ENCODE assay signal across 8 cellular contexts in the genomic region with DNA sequence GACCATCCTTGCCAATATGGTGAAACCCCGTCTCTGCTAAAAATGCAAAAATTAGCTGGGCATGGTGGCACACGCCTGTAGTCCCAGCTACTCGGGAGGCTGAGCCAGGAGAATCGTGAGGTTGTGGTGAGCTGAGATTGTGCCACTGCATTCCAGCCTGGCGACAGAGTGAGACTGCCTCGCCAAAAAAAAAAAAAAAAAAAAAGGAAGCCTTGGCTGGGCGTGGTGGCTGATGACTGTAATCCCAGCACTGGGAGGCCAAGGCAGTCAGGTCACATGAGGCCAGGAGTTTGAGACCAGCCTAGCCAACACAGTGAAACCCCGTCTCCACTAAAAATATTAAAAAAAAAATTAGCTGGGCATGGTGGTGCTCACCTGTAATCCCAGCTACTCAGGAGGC. TPM values are rescaled to one million over a fixed set of nuclear protein-coding genes. Genes with fewer than 3 reads are reported as not detected.
DNase-seq lines count a peak whose midpoint lies in the region; ATAC-seq, FAIRE-seq and TF ChIP-seq lines count a peak whose summit lies in the region.
"Not testable (repeated sequence)": the region's sequence is repeated elsewhere in the genome, so short reads cannot be mapped to it uniquely, and the experiment has no call there.

No MANE protein-coding gene starts in this region.

- POLR2A ChIA-PET in A549 (lab: Yijun Ruan, JAX), result not testable (repeated sequence)
- POLR2A ChIA-PET in SK-N-SH (lab: Yijun Ruan, JAX), result interaction anchor here (0.7 kb wide), 1 partner anchor 42 kb away, joined by 5 read pairs; no protein-coding TSS in a partner anchor

- FAIRE-seq in A549 (lab: Jason Lieb, UNC), result not testable (repeated sequence)

- in situ Hi-C loops in mammary epithelial cell (cut with MboI; ENCODE audit: low sequenced_read_pairs in 2 of 2), result not testable (repeated sequence)

- not testable (repeated sequence) for H3K4me2 ChIP-seq in A549; SK-N-SH; mammary epithelial cell (ENCODE audit: insufficient read depth, low read depth, low read length)

- TF ChIP-seq RAD21 in A549 (conservative IDR thresholded peaks at IDR 0.05 in 1 of 2, IDR thresholded peaks at IDR 0.05 in 1 of 2); SK-N-SH (IDR thresholded peaks at IDR 0.05; ENCODE audit: low read length): not testable (repeated sequence)

- H3K79me2 ChIP-seq in SK-N-SH (ENCODE audit: insufficient read depth) (peaks cover 100% of the 10 kb centered on the region), mammary epithelial cell (ENCODE audit: insufficient read depth, low read length) (peaks cover 100% of the 10 kb centered on the region)

- not testable (repeated sequence) for H2AFZ ChIP-seq in SK-N-SH (ENCODE audit: low read depth); mammary epithelial cell (ENCODE audit: low read depth, low read length)

- CTCF ChIA-PET in A549 (lab: Yijun Ruan, JAX) (interaction anchor here (0.7 to 1.3 kb wide), 5 partner anchors 13 to 244 kb away, joined by 3 to 5 read pairs (median 5); no protein-coding TSS in a partner anchor), SK-N-SH (lab: Yijun Ruan, JAX) (interaction anchor here (1.0 kb wide), 1 partner anchor 23 kb away, joined by 4 read pairs; no protein-coding TSS in a partner anchor)
- CTCF ChIA-PET in mammary epithelial cell (lab: Charles Lee; ENCODE audit: low non-redundant PET), result not testable (repeated sequence)

- H3K9ac ChIP-seq in SK-N-SH; mammary epithelial cell (ENCODE audit: insufficient read depth, low read length): not testable (repeated sequence)

- TF ChIP-seq EP300 in A549 (IDR thresholded peaks at IDR 0.05); SK-N-SH (IDR thresholded peaks at IDR 0.05; ENCODE audit: borderline replicate concordance in 1 of 2, low read depth in 1 of 2, low read length in 1 of 2): not testable (repeated sequence)

- H3K9me2 ChIP-seq in SK-N-SH, result not testable (repeated sequence)

- peaks cover 11% of the 10 kb centered on the region; the same call in 2 of the 3 replicates for H3K4me1 ChIP-seq in A549
- H3K4me1 ChIP-seq in SK-N-SH (ENCODE audit: control insufficient read depth in 1 of 2, insufficient read depth in 2 of 2, low read depth in 1 of 2, low read length in 1 of 2); mammary epithelial cell (ENCODE audit: insufficient read depth, low read length); right cardiac atrium (ENCODE audit: control insufficient read depth, insufficient read depth, low read length): not testable (repeated sequence)
- peaks cover 24 to 28% of the 10 kb centered on the region in 2 experiments for H3K4me1 ChIP-seq in neutrophil (ENCODE audit: control insufficient read depth in 1 of 2, insufficient read depth in 1 of 2, low read depth in 1 of 2, low read length in 1 of 2)

- H3K9me3 ChIP-seq in A549; SK-N-SH; mammary epithelial cell (replicated peaks; ENCODE audit: insufficient read depth, low read length); right cardiac atrium (ENCODE audit: control insufficient read depth, low read length); neutrophil: not testable (repeated sequence)

- H4K20me1 ChIP-seq in SK-N-SH (ENCODE audit: insufficient read depth), result peaks cover 100% of the 10 kb centered on the region
- H4K20me1 ChIP-seq in mammary epithelial cell (ENCODE audit: insufficient read depth, low read length), result not testable (repeated sequence)

- not testable (repeated sequence) for TF ChIP-seq POLR2A in A549 (IDR thresholded peaks at IDR 0.05; ENCODE audit: low read length)

- dilution Hi-C loops in mammary epithelial cell (cut with HindIII; ENCODE audit: low sequenced_read_pairs), result not testable (repeated sequence)

- peak; percentile 50 to 70; a peak in 4 of 6 replicates for ATAC-seq in A549
- peak; percentile 40 to 57 for ATAC-seq in right cardiac atrium

- peaks cover 0 to 22% of the 10 kb centered on the region in 2 experiments for H3K36me3 ChIP-seq in SK-N-SH (replicated peaks in 1 of 2; ENCODE audit: control insufficient read depth in 1 of 2, insufficient read depth in 2 of 2, low read length in 1 of 2)
- not testable (repeated sequence) for H3K36me3 ChIP-seq in mammary epithelial cell (ENCODE audit: insufficient read depth, low read length); neutrophil

- not testable (repeated sequence) for TF ChIP-seq CTCF in A549 (IDR thresholded peaks at IDR 0.05); SK-N-SH (IDR thresholded peaks at IDR 0.05); mammary epithelial cell (conservative IDR thresholded peaks at IDR 0.05 in 1 of 2, IDR thresholded peaks at IDR 0.05 in 1 of 2; ENCODE audit: extremely low read depth in 1 of 2, insufficient read depth in 1 of 2, low read depth in 1 of 2, low read length in 2 of 2); neutrophil (IDR thresholded peaks at IDR 0.05)

- intact Hi-C loops in mammary epithelial cell (cut with micrococcal nuclease); right cardiac atrium (cut with DNase I): not testable (repeated sequence)

- DNase-seq in A549 (ENCODE audit: low read depth in 1 of 2, low spot score in 1 of 2) (peak in 1 of 2 experiments; percentile 45), ELR (ENCODE audit: low read depth) (peak; percentile 58), LHCN-M2 (ENCODE audit: low read depth) (peak; percentile 41), mammary epithelial cell (peak; percentile 48), fibroblast of peridontal ligament (ENCODE audit: extremely low read depth) (peak; percentile 56), right cardiac atrium (peak in 2 of 3 donors; percentile 34 to 65)
- DNase-seq in SK-N-SH, result not testable (repeated sequence)

- not testable (repeated sequence) for H3K27ac ChIP-seq in A549; SK-N-SH (ENCODE audit: low read depth in 2 of 2, low read length in 1 of 2); mammary epithelial cell (ENCODE audit: insufficient read depth, low read depth, low read length); right cardiac atrium (ENCODE audit: low read length)
- H3K27ac ChIP-seq in neutrophil, result peak overlapping the region; percentile 39

- not testable (repeated sequence) for H3K27me3 ChIP-seq in SK-N-SH (ENCODE audit: insufficient read depth); mammary epithelial cell (ENCODE audit: insufficient read depth, low read length); right cardiac atrium (ENCODE audit: control insufficient read depth, insufficient read depth); neutrophil

- H3F3A ChIP-seq in SK-N-SH (replicated peaks; ENCODE audit: insufficient read depth), result not testable (repeated sequence)

- BruUV-seq in mammary epithelial cell (replicated peaks; lab: Mats Ljungman, UMichigan), result not testable (repeated sequence)

- H3K4me3 ChIP-seq in A549; SK-N-SH (ENCODE audit: low read depth in 2 of 2, low read length in 1 of 2); mammary epithelial cell (replicated peaks in 1 of 3; ENCODE audit: insufficient read depth in 1 of 3, low read depth in 2 of 3, low read length in 3 of 3); right cardiac atrium (ENCODE audit: low read length); neutrophil (ENCODE audit: low read depth in 1 of 2, low read length in 1 of 2): not testable (repeated sequence)

- 63% methylated on average over 8 of the region's 8 CpGs for WGBS in A549 (ENCODE audit: missing lambda C conversion rate)
- 63% methylated on average over 8 of the region's 8 CpGs for WGBS in SK-N-SH (ENCODE audit: low lambda C conversion rate)
- WGBS in mammary epithelial cell (ENCODE audit: low coverage, missing lambda C conversion rate), result 47% methylated on average over 6 of the region's 8 CpGs
- WGBS in right cardiac atrium, result 55% methylated on average over 8 of the region's 8 CpGs

TF ChIP-seq in SK-N-SH, 30 proteins besides CTCF, POLR2A, EP300 and RAD21:
- TF ChIP-seq, protein P1, sequence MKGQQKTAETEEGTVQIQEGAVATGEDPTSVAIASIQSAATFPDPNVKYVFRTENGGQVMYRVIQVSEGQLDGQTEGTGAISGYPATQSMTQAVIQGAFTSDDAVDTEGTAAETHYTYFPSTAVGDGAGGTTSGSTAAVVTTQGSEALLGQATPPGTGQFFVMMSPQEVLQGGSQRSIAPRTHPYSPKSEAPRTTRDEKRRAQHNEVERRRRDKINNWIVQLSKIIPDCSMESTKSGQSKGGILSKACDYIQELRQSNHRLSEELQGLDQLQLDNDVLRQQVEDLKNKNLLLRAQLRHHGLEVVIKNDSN (IDR thresholded peaks at IDR 0.05; ENCODE audit: borderline replicate concordance, low read depth), result 0 out of 2 replicates have a peak, but pooled peaks have one; percentile 14

RNA-seq across cellular contexts. Expression of a gene that starts 52.2 kb away (rescaled TPM):
- 23.5 and 23.6 TPM in 2 replicates for polyA plus RNA-seq in A549 (2011; rRNA removed)
- polyA plus RNA-seq in A549 (2012; cell fraction: cytosol; rRNA removed), result 105 and 145 TPM in 2 replicates
- polyA plus RNA-seq in A549 (2012; cell fraction: nucleus; rRNA removed), result 466 and 990 TPM in 2 replicates
- 87.8 to 98.8 TPM (median 93.1 TPM) in 3 replicates for polyA plus RNA-seq in A549 (2017; fragmentation: RNase III; extraction: RNeasy Plus Mini Kit Qiagen cat#74134 plus additional on column Dnase treatment)
- 18.8 and 35.7 TPM in 2 replicates for polyA minus RNA-seq in A549 (2011; rRNA and poly(A)+ RNA removed)
- 52.5 and 60.3 TPM in 2 replicates for total RNA-seq in LHCN-M2 (2014; rRNA removed)
- 24.4 TPM for polyA plus RNA-seq in LHCN-M2 (2012)
- polyA plus RNA-seq in SK-N-SH (2012; rRNA removed), result 25.1 and 32.2 TPM in 2 replicates
- polyA plus RNA-seq in SK-N-SH (2012; cell fraction: cytosol; rRNA removed), result 6.6 and 12.0 TPM in 2 replicates
- 144 and 174 TPM in 2 replicates for polyA plus RNA-seq in SK-N-SH (2012; cell fraction: nucleus; rRNA removed)
- 10 to 100 TPM; 64.2 to 97.0 TPM for total RNA-seq in mammary epithelial cell
- polyA plus RNA-seq in mammary epithelial cell, result 55.9 TPM
- 36.9 TPM for polyA minus RNA-seq in mammary epithelial cell
- 100 to 1,000 TPM in 3 of 4 donors, 10 to 100 TPM in 1; 90.4 to 121 (median 106) TPM for total RNA-seq in right cardiac atrium
- 79.0 TPM for polyA plus RNA-seq in right cardiac atrium
